In genomic region chr6:156028310-156029131, GRCh38 we compare ENCODE assay signal across 11 cellular contexts.
A peak's percentile ranks its signal among the peaks of the same experiment; 100 is the strongest.
DNase-seq lines count a peak whose midpoint lies in the region; ATAC-seq, FAIRE-seq and TF ChIP-seq lines count a peak whose summit lies in the region.
"Had no signal": no experiment of that assay in that cellular context is flagged by ENCODE, and none has a peak within 500 bp of the region (broad histone marks: within the 10 kb centered on the region; RNA-seq: fewer than 3 reads in every experiment).

No MANE protein-coding gene starts in this region.

- no peaks in the 10 kb centered on the region for H3K27me3 ChIP-seq in foreskin keratinocyte
- H3K27me3 ChIP-seq: cardiac muscle cell, neutrophil had no signal

- CTCF ChIA-PET in T-cell (lab: Charles Lee): no interaction called here

- peaks cover 6 to 28% (median 20%) of the 10 kb centered on the region in 3 donors for H3K9me3 Mint-ChIP-seq in T-cell
- peaks cover 30% of the 10 kb centered on the region for H3K9me3 Mint-ChIP-seq in progenitor cell of endocrine pancreas (ENCODE audit: low read depth)

- H3K36me3 Mint-ChIP-seq in T-cell (peaks cover 8% of the 10 kb centered on the region), progenitor cell of endocrine pancreas (ENCODE audit: insufficient read depth) (peaks cover 4% of the 10 kb centered on the region)

- H3K4me3 Mint-ChIP-seq in T-cell (peak overlapping the region in 2 of 3 donors; percentile 34 to 44), progenitor cell of endocrine pancreas (ENCODE audit: low read depth) (no peak overlapping the region)

- ATAC-seq in T-cell (replicated peaks in 1 of 4): no peak
- peak; percentile 35 for ATAC-seq in foreskin keratinocyte
- no peak for ATAC-seq in GM18909 (IDR thresholded peaks at IDR 0.05; ENCODE audit: poor library complexity, unreplicated experiment)
- ATAC-seq in GM21526 (IDR thresholded peaks at IDR 0.05; ENCODE audit: low FRiP score, unreplicated experiment): no peak

- H3K4me1 Mint-ChIP-seq in T-cell: peaks cover 0 to 18% (median 15%) of the 10 kb centered on the region in 3 donors
- peaks cover 6% of the 10 kb centered on the region for H3K4me1 Mint-ChIP-seq in progenitor cell of endocrine pancreas (ENCODE audit: low read depth)

- peak; percentile 11 for FAIRE-seq in D721Med (lab: Jason Lieb, UNC)

- H3K27ac ChIP-seq in foreskin keratinocyte: no peak overlapping the region
- H3K27ac ChIP-seq: cardiac muscle cell, neutrophil had no signal

- peak; percentile 42 for DNase-seq in A172 (ENCODE audit: low spot score)
- no peak for DNase-seq in D721Med (ENCODE audit: insufficient read length, low spot score)
- DNase-seq in T-cell: no peak
- DNase-seq in foreskin keratinocyte: no peak
- DNase-seq in NCI-H2196 treated with DMSO at 0.1 percent for 48 hours (lab: John Stamatoyannopoulos, UW; ENCODE audit: unreplicated experiment): no peak
- DNase-seq in progenitor cell of endocrine pancreas (ENCODE audit: low spot score, unreplicated experiment): no peak
- DNase-seq: NCI-H524 treated with DMSO at 0.1 percent for 48 hours had no signal

- POLR2A ChIA-PET in T-cell (lab: Charles Lee): no interaction called here

- no peaks in the 10 kb centered on the region for H3K4me1 ChIP-seq in foreskin keratinocyte

- TF ChIP-seq CTCF in D721Med (IDR thresholded peaks at IDR 0.05; ENCODE audit: insufficient read depth, missing control alignments) (no peak), foreskin keratinocyte (conservative IDR thresholded peaks at IDR 0.05) (no peak), progenitor cell of endocrine pancreas (IDR thresholded peaks at IDR 0.05; ENCODE audit: unreplicated experiment) (no peak)

- H3K27me3 Mint-ChIP-seq in T-cell: peaks cover 2 to 4% of the 10 kb centered on the region in 2 donors
- H3K27me3 Mint-ChIP-seq in progenitor cell of endocrine pancreas: no peaks in the 10 kb centered on the region

- peak overlapping the region; percentile 17 to 19 for H3K27ac Mint-ChIP-seq in T-cell
- H3K27ac Mint-ChIP-seq in progenitor cell of endocrine pancreas: no peak overlapping the region
